8 cellular contexts compared by ENCODE assay signal in the genomic region with DNA sequence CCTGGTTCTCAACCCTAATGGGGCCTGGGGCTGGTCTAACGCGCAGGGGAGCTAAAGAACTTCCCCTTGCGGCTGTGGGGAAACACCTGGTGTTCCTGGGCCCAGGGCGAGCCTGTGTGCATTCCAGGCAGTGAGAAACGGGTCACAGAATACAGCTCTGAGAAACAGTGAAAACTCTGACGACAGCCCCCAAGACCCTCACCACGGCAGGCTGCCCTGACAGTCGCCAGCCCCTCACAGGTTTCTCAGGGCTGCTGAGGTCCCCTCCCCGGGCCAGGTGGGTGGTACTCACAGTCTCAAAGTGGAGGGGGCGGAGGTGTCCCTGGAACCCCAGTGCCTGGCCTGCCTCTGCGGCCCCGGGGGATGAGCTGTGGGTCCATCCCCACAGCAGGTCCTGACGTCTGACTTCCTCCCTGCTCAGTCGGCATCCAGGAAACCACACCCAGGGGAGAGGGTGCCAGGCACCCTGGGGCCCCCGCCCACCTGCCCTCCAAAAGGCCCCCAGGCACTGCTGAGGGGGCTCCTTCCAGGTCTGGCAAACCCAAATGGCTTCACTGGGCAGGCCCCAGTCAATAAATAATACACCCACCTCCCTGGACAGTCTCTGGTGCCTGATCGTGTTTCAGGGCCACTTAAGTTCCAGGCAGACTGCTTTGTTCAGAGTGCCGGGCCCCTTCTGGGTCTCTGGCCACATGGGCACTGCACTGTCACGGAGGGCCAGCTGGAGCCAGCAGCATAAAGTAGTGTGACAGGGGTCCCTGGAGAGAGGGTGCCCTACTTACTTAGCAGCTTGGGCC. TPM values are rescaled to one million over a fixed set of nuclear protein-coding genes. Genes with fewer than 3 reads are reported as not detected.
A peak's percentile ranks its signal among the peaks of the same experiment; 100 is the strongest.
DNase-seq lines count a peak whose midpoint lies in the region; ATAC-seq and TF ChIP-seq lines count a peak whose summit lies in the region.

No MANE protein-coding gene starts in this region.

- no peak for TF ChIP-seq CTCF in HFFc6 (IDR thresholded peaks at IDR 0.05)

- no peak overlapping the region for H3K27ac Mint-ChIP-seq in HFFc6

- peak; percentile 63 to 73 for DNase-seq in activated CD4-positive, alpha-beta T cell treated with anti-CD3 and anti-CD28 coated beads, Interleukin-2, amount 50 U/mL, for 48 hours
- peak; percentile 88 for DNase-seq in Right ventricle myocardium inferior (ENCODE audit: missing footprints)
- DNase-seq in stimulated activated naive CD8-positive, alpha-beta T cell treated with anti-CD3 and anti-CD28 coated beads, Interleukin-15, Interleukin-2, amounts not matched to agents 100 U/mL and 50 U/mL, for 24 hours: peak; percentile 77
- DNase-seq in hippocampal formation (lab: John Stamatoyannopoulos, UW): no peak
- DNase-seq in HFFc6: no peak

- H3K4me3 ChIP-seq in GM08714 (ENCODE audit: low read length): peak overlapping the region; percentile 54; the same call in 1 of the 2 replicates

- ATAC-seq in HG03095 (IDR thresholded peaks at IDR 0.05; ENCODE audit: unreplicated experiment) (peak; percentile 33), Right ventricle myocardium inferior (peak; percentile 51), GM21367 (IDR thresholded peaks at IDR 0.05; ENCODE audit: unreplicated experiment) (no peak)
- ATAC-seq in stimulated activated naive CD8-positive, alpha-beta T cell treated with anti-CD3 and anti-CD28 coated beads, Interleukin-15, Interleukin-2, amounts not matched to agents 100 U/mL and 50 U/mL, for 24 hours: peak; percentile 21

- no peak overlapping the region for H3K4me3 Mint-ChIP-seq in HFFc6

- H3K4me1 Mint-ChIP-seq in HFFc6 (ENCODE audit: low read depth): peaks cover 30% of the 10 kb centered on the region

- intact Hi-C loops in Right ventricle myocardium inferior (cut with DNase I): no loop called here

- peaks cover 16% of the 10 kb centered on the region for H3K27me3 Mint-ChIP-seq in HFFc6 (ENCODE audit: insufficient read depth)

- no peaks in the 10 kb centered on the region for H3K9me3 Mint-ChIP-seq in HFFc6

- H3K36me3 Mint-ChIP-seq in HFFc6 (ENCODE audit: low read depth): no peaks in the 10 kb centered on the region

RNA-seq across cellular contexts. Expression of a gene that starts 57.7 kb away (rescaled TPM):
- 81.2 TPM for total RNA-seq in Right ventricle myocardium inferior
- 10 to 100 TPM; 21.1 to 25.1 (median 21.9) TPM for total RNA-seq in HFFc6 (2021; fragmentation: NEBNext Ultra II Directional; extraction: Animal tissue kit (Norgen Biotek cat#: 25700))

Comparison
In these comparisons a context has a peak if more than half of its experiments do, and no peak if none do; other contexts are left out.
1. DNase-seq: peak in activated CD4-positive, alpha-beta T cell treated with anti-CD3 and anti-CD28 coated beads, Interleukin-2, amount 50 U/mL, for 48 hours (2 of 2), Right ventricle myocardium inferior (single experiment) and stimulated activated naive CD8-positive, alpha-beta T cell treated with anti-CD3 and anti-CD28 coated beads, Interleukin-15, Interleukin-2, amounts not matched to agents 100 U/mL and 50 U/mL, for 24 hours (single experiment); none in hippocampal formation (0 of 2) and HFFc6 (single experiment).